13 cellular contexts compared by ENCODE assay signal in the genomic region with DNA sequence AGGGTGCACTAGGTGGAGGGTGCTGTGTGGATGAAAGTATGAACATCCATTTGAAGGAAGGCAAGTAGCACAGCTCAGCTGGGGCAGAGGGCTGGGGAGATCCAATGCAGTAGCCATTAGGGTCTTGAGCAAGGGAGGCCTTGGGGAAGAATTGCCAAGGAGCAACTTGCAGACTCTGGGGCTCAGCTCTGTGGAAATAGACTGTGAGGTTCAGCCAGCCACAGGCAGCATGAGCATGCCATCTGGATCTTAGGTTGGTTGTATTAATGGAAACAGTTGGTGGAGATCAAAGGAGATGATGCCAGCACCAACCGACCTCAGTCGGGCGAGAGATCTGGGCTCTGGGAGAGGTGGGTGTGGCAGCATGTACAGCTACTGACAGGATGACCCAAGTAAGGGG. TPM values are rescaled to one million over a fixed set of nuclear protein-coding genes. Genes with fewer than 3 reads are reported as not detected.
DNase-seq lines count a peak whose midpoint lies in the region; ATAC-seq, FAIRE-seq and TF ChIP-seq lines count a peak whose summit lies in the region.
"Had no signal": no experiment of that assay in that cellular context is flagged by ENCODE, and none has a peak within 500 bp of the region (broad histone marks: within the 10 kb centered on the region; RNA-seq: fewer than 3 reads in every experiment).

No MANE protein-coding gene starts in this region.

- intact Hi-C loops in kidney (cut with DNase I): no loop called here

- no peak overlapping the region for H3K9ac ChIP-seq in kidney (ENCODE audit: low read length in 2 of 2)

- no peak overlapping the region for H3K4me3 ChIP-seq in kidney (ENCODE audit: low read length in 2 of 2)

- FAIRE-seq in kidney (lab: Jason Lieb, UNC): no peak

- H3K36me3 ChIP-seq in kidney (ENCODE audit: control insufficient read depth in 1 of 2, insufficient read depth in 2 of 2, low read length in 2 of 2): no peaks in the 10 kb centered on the region
- H3K36me3 ChIP-seq: lower lobe of right lung had no signal

- H3K9me3 ChIP-seq in kidney (ENCODE audit: control insufficient read depth in 1 of 2, low read length in 2 of 2): no peaks in the 10 kb centered on the region
- H3K9me3 ChIP-seq: lower lobe of right lung had no signal

- H3K27ac ChIP-seq in kidney (ENCODE audit: low read depth in 2 of 2, low read length in 2 of 2): no peak overlapping the region
- H3K27ac ChIP-seq: lower lobe of right lung had no signal

- no peaks in the 10 kb centered on the region for H3K4me1 ChIP-seq in kidney (ENCODE audit: control insufficient read depth in 1 of 2, insufficient read depth in 1 of 2, low read depth in 1 of 2, low read length in 2 of 2)
- H3K4me1 ChIP-seq: lower lobe of right lung had no signal

- no peak for TF ChIP-seq CTCF in kidney (IDR thresholded peaks at IDR 0.05; ENCODE audit: borderline replicate concordance, extremely low read depth, insufficient read depth)

- ATAC-seq in GM21423 (IDR thresholded peaks at IDR 0.05; ENCODE audit: unreplicated experiment): peak; percentile 10
- no peak for ATAC-seq in GM18870 (IDR thresholded peaks at IDR 0.05; ENCODE audit: unreplicated experiment)
- ATAC-seq in HG02973 (IDR thresholded peaks at IDR 0.05; ENCODE audit: unreplicated experiment): no peak
- ATAC-seq in HG03159 (IDR thresholded peaks at IDR 0.05; ENCODE audit: unreplicated experiment): no peak
- ATAC-seq: Panc1, right cardiac atrium had no signal

- DNase-seq in AML-193 (lab: John Stamatoyannopoulos, UW): peak; percentile 67
- peak; percentile 67 for DNase-seq in SW480 (ENCODE audit: low spot score)
- peak; percentile 21 for DNase-seq in kidney
- DNase-seq in amygdala (lab: John Stamatoyannopoulos, UW): no peak
- DNase-seq: amniotic stem cell, lower lobe of right lung, NCI-H2081, right cardiac atrium had no signal

RNA-seq across cellular contexts. Expression of a gene that starts 5.6 kb away (rescaled TPM):
- total RNA-seq in kidney: 15.0 TPM
- polyA plus RNA-seq in kidney (ENCODE audit: insufficient read depth, low read depth, low replicate concordance): 0.37 TPM

RNA-seq across cellular contexts. Expression of a gene that starts 49.4 kb away (rescaled TPM):
- total RNA-seq in kidney: 7.3 TPM
- polyA plus RNA-seq in kidney (ENCODE audit: insufficient read depth, low read depth, low replicate concordance): 3.3 TPM

RNA-seq across cellular contexts. Expression of a gene that starts 55.1 kb away (rescaled TPM):
- total RNA-seq in kidney: 76.7 TPM
- polyA plus RNA-seq in kidney (ENCODE audit: insufficient read depth, low read depth, low replicate concordance): 62.4 TPM

Comparison
In these comparisons a context has a peak if more than half of its experiments do, and no peak if none do; other contexts are left out.
1. DNase-seq: peak in AML-193 (2 of 2), SW480 (single experiment) and kidney (single experiment); none in amygdala (0 of 56).